ENCODE assay signal across 8 cellular contexts in the genomic region with DNA sequence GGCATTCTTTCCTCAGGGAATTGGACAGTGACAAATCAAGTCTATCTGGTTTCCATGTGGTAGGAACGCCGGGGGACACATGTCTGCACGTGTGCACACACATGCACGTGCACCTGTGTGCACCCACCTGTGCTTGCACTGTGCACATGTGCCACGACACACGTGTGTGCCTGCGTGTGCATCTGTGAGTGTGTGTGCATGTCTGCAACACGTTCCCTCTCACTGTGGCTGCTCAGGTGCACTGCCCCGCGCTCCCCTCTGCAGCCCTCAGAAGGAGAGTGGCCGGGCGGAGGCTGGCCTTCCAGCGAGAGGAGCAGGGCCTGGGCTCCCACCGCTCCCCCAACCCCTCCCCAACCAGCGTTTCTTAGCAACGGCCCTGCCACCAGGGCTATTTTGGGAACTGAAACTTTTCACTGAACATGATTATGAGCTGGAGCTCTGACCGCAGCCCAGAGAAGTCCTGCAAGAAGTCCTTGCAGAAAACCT.
DNase-seq lines count a peak whose midpoint lies in the region; ATAC-seq and TF ChIP-seq lines count a peak whose summit lies in the region.

No MANE protein-coding gene starts in this region.

- CTCF ChIA-PET in MCF 10A (lab: Yijun Ruan, JAX): interaction anchor here (0.6 to 3.7 kb wide), 8 partner anchors 11 to 321 kb away, joined by 3 to 50 read pairs (median 5); no protein-coding TSS in a partner anchor

- peaks cover 0 to 33% (median 19%) of the 10 kb centered on the region in 6 donors for H3K4me1 ChIP-seq in spleen

- H3K27me3 Mint-ChIP-seq in activated T-helper 2 cell treated with anti-CD3 and anti-CD28 coated beads, Interferon-gamma antibody, Interleukin-2, Interleukin-4, amounts not matched to agents 10 μg/mL and 5 μg/mL and 100 μg/mL, durations not matched to agents 14 hours and 24 hours and 36 hours (ENCODE audit: low read depth): no peaks in the 10 kb centered on the region
- H3K27me3 Mint-ChIP-seq in MCF 10A (ENCODE audit: insufficient read depth, unreplicated experiment): peaks cover 94% of the 10 kb centered on the region

- no peaks in the 10 kb centered on the region for H3K9me3 ChIP-seq in spleen

- H3K27me3 ChIP-seq in spleen (replicated peaks in 1 of 7): peaks cover 0 to 71% (median 0%) of the 10 kb centered on the region in 7 donors

- H3K4me3 ChIP-seq in spleen: no peak overlapping the region

- DNase-seq in SK-MEL-5 (ENCODE audit: low read depth, low spot score) (peak; percentile 9), spleen (peak; percentile 79), MCF 10A (ENCODE audit: unreplicated experiment) (no peak)
- no peak for DNase-seq in activated T-helper 2 cell treated with anti-CD3 and anti-CD28 coated beads, Interferon-gamma antibody, Interleukin-2, Interleukin-4, amounts not matched to agents 10 μg/mL and 5 μg/mL and 100 μg/mL, durations not matched to agents 14 hours and 24 hours and 36 hours (ENCODE audit: low spot score)
- DNase-seq in stimulated activated naive CD4-positive, alpha-beta T cell (lab: John Stamatoyannopoulos, UW): no peak

- intact Hi-C loops in spleen (cut with DNase I; ENCODE audit: low total_unique reads): loop anchor here (5.0 kb wide), 1 partner anchor 180 kb away; no protein-coding TSS in a partner anchor
- intact Hi-C loops in activated T-helper 2 cell treated with anti-CD3 and anti-CD28 coated beads, Interferon-gamma antibody, Interleukin-2, Interleukin-4, amounts not matched to agents 10 μg/mL and 5 μg/mL and 100 μg/mL, durations not matched to agents 14 hours and 24 hours and 36 hours (cut with micrococcal nuclease): no loop called here
- intact Hi-C loops in MCF 10A (cut with micrococcal nuclease): no loop called here

- H3K36me3 Mint-ChIP-seq in activated T-helper 2 cell treated with anti-CD3 and anti-CD28 coated beads, Interferon-gamma antibody, Interleukin-2, Interleukin-4, amounts not matched to agents 10 μg/mL and 5 μg/mL and 100 μg/mL, durations not matched to agents 14 hours and 24 hours and 36 hours (ENCODE audit: low read depth): no peaks in the 10 kb centered on the region
- H3K36me3 Mint-ChIP-seq in MCF 10A (ENCODE audit: insufficient read depth, unreplicated experiment): no peaks in the 10 kb centered on the region

- in situ Hi-C loops in SK-MEL-5 (cut with HindIII; ENCODE audit: low pct_unique_long_range_greater_than_20kb, low sequenced_read_pairs): no loop called here

- no peaks in the 10 kb centered on the region for H3K9me3 Mint-ChIP-seq in activated T-helper 2 cell treated with anti-CD3 and anti-CD28 coated beads, Interferon-gamma antibody, Interleukin-2, Interleukin-4, amounts not matched to agents 10 μg/mL and 5 μg/mL and 100 μg/mL, durations not matched to agents 14 hours and 24 hours and 36 hours
- H3K9me3 Mint-ChIP-seq in MCF 10A (ENCODE audit: unreplicated experiment): no peaks in the 10 kb centered on the region

- no peak for TF ChIP-seq POLR2A in spleen (IDR thresholded peaks at IDR 0.05)

- BruUV-seq in MCF 10A (replicated peaks; lab: Mats Ljungman, UMichigan): no TSS peak

- peaks cover 2% of the 10 kb centered on the region for H3K4me1 Mint-ChIP-seq in activated T-helper 2 cell treated with anti-CD3 and anti-CD28 coated beads, Interferon-gamma antibody, Interleukin-2, Interleukin-4, amounts not matched to agents 10 μg/mL and 5 μg/mL and 100 μg/mL, durations not matched to agents 14 hours and 24 hours and 36 hours (ENCODE audit: low read depth)
- H3K4me1 Mint-ChIP-seq in MCF 10A (ENCODE audit: insufficient read depth, unreplicated experiment): no peaks in the 10 kb centered on the region

- ATAC-seq in GM19328 (IDR thresholded peaks at IDR 0.05; ENCODE audit: unreplicated experiment) (peak; percentile 76), HG03060 (IDR thresholded peaks at IDR 0.05; ENCODE audit: low read depth, unreplicated experiment) (peak; percentile 48), HG02970 (IDR thresholded peaks at IDR 0.05; ENCODE audit: low FRiP score, unreplicated experiment) (no peak)

- no peak overlapping the region for H3K4me3 Mint-ChIP-seq in activated T-helper 2 cell treated with anti-CD3 and anti-CD28 coated beads, Interferon-gamma antibody, Interleukin-2, Interleukin-4, amounts not matched to agents 10 μg/mL and 5 μg/mL and 100 μg/mL, durations not matched to agents 14 hours and 24 hours and 36 hours (ENCODE audit: low read depth)
- no peak overlapping the region for H3K4me3 Mint-ChIP-seq in MCF 10A (ENCODE audit: unreplicated experiment)

- H3K36me3 ChIP-seq in spleen: peaks cover 0 to 7% (median 0%) of the 10 kb centered on the region in 6 donors

- TF ChIP-seq CTCF in spleen (IDR thresholded peaks at IDR 0.05 in 8 of 11, conservative IDR thresholded peaks at IDR 0.05 in 3 of 11) (no peak), MCF 10A (IDR thresholded peaks at IDR 0.05; ENCODE audit: unreplicated experiment) (no peak)

- H3K27ac Mint-ChIP-seq in activated T-helper 2 cell treated with anti-CD3 and anti-CD28 coated beads, Interferon-gamma antibody, Interleukin-2, Interleukin-4, amounts not matched to agents 10 μg/mL and 5 μg/mL and 100 μg/mL, durations not matched to agents 14 hours and 24 hours and 36 hours: no peak overlapping the region
- no peak overlapping the region for H3K27ac Mint-ChIP-seq in MCF 10A (ENCODE audit: low read depth, unreplicated experiment)

- WGBS in spleen, 5 donors: 35 to 48% (median 40%) methylated on average over 15 to 17 of the region's 17 CpGs

- POLR2A ChIA-PET in MCF 10A (lab: Yijun Ruan, JAX): no interaction called here

- no peak overlapping the region for H3K27ac ChIP-seq in spleen

Comparison
In these comparisons a context has a peak if more than half of its experiments do, and no peak if none do; other contexts are left out.
1. DNase-seq: peak in SK-MEL-5 (single experiment) and spleen (single experiment); none in activated T-helper 2 cell treated with anti-CD3 and anti-CD28 coated beads, Interferon-gamma antibody, Interleukin-2, Interleukin-4, amounts not matched to agents 10 μg/mL and 5 μg/mL and 100 μg/mL, durations not matched to agents 14 hours and 24 hours and 36 hours (single experiment), MCF 10A (single experiment) and stimulated activated naive CD4-positive, alpha-beta T cell (0 of 6).